Comparison of ENCODE assay signal across 8 cellular contexts in the genomic region with DNA sequence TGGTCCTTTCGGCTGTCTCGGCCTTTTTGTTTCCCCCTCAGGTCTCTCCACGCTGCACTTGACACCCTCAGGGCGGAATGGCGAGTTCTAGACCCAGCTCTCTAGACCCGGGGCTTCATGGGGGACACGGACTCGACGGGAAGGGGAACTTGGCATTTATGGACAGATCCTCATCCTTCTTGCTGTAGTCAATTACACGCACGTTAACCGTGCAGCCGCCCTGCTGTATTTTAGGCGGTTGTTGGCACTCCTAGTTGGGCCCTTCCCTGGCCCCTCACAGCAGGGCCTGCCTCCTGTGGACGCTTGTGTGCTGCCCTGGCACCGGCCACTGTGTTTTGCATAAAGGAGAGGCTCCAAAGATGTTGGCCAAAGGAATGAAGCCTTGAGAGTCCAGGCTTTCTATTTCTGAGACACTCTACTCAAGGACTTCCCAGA. TPM values are rescaled to one million over a fixed set of nuclear protein-coding genes. Genes with fewer than 3 reads are reported as not detected.
DNase-seq lines count a peak whose midpoint lies in the region; ATAC-seq and TF ChIP-seq lines count a peak whose summit lies in the region.

No MANE protein-coding gene starts in this region.

- peaks cover 6% of the 10 kb centered on the region for H3K36me3 ChIP-seq in BE2C
- peaks cover under 1% of the 10 kb centered on the region for H3K36me3 ChIP-seq in ectodermal cell (ENCODE audit: control insufficient read depth, insufficient read depth, low read length)
- H3K36me3 ChIP-seq in tibial artery: no peaks in the 10 kb centered on the region

- ATAC-seq in GM19455 (IDR thresholded peaks at IDR 0.05; ENCODE audit: unreplicated experiment) (peak; percentile 1), memory B cell (ENCODE audit: low read depth) (no peak)

- H3K9me3 ChIP-seq in BE2C (no peaks in the 10 kb centered on the region; the same call in 1 of the 2 replicates), ectodermal cell (ENCODE audit: control insufficient read depth, low read length) (no peaks in the 10 kb centered on the region), tibial artery (no peaks in the 10 kb centered on the region)

- H3K36me3 Mint-ChIP-seq in memory B cell: no peaks in the 10 kb centered on the region

- no peaks in the 10 kb centered on the region for H3K9me3 Mint-ChIP-seq in memory B cell

- H3K27me3 ChIP-seq in BE2C (no peaks in the 10 kb centered on the region), ectodermal cell (ENCODE audit: control insufficient read depth, insufficient read depth, low read length, poor library complexity, severe bottlenecking) (peaks cover 13% of the 10 kb centered on the region), tibial artery (no peaks in the 10 kb centered on the region)

- H3K27ac ChIP-seq in ectodermal cell (ENCODE audit: insufficient read depth, low read depth, low read length, poor library complexity, severe bottlenecking) (no peak overlapping the region), tibial artery (peak overlapping the region; percentile 96)

- H3K27ac Mint-ChIP-seq in memory B cell: peak overlapping the region; percentile 55

- TF ChIP-seq CTCF in BE2C (IDR thresholded peaks at IDR 0.05; ENCODE audit: low read depth, low read length): no peak
- no peak for TF ChIP-seq CTCF in tibial artery (IDR thresholded peaks at IDR 0.05)

- DNase-seq in BE2C (no peak), SK-N-DZ (ENCODE audit: low spot score) (peak; percentile 2), memory B cell (ENCODE audit: low spot score in 2 of 2) (no peak), tibial artery (peak; percentile 55 to 73), 8988T (no peak)
- DNase-seq in activated CD4-positive, CD25-positive, alpha-beta regulatory T cell treated with anti-CD3 and anti-CD28 coated beads, Interleukin-2, amount 50 U/mL, for 72 hours: no peak

- H3K4me1 Mint-ChIP-seq in memory B cell: peaks cover 6% of the 10 kb centered on the region

- H3K4me3 ChIP-seq in BE2C (ENCODE audit: low read depth, low read length): peak overlapping the region; percentile 23; the same call in 1 of the 2 replicates
- H3K4me3 ChIP-seq in ectodermal cell (ENCODE audit: insufficient read depth, low read depth, low read length): peak overlapping the region; percentile 89
- H3K4me3 ChIP-seq in tibial artery: peak overlapping the region; percentile 74 to 96

- H3K4me3 Mint-ChIP-seq in memory B cell: peak overlapping the region; percentile 85

- H3K27me3 Mint-ChIP-seq in memory B cell: no peaks in the 10 kb centered on the region

- intact Hi-C loops in tibial artery (cut with DNase I; ENCODE audit: low total_unique reads): loop anchor here (2.0 kb wide), 1 partner anchor 206 kb away; a partner anchor contains a TSS

- no peaks in the 10 kb centered on the region for H3K4me1 ChIP-seq in BE2C
- H3K4me1 ChIP-seq in ectodermal cell (ENCODE audit: control insufficient read depth, insufficient read depth, low read length): peaks cover 5% of the 10 kb centered on the region
- peaks cover 0 to 17% (median 11%) of the 10 kb centered on the region in 4 donors for H3K4me1 ChIP-seq in tibial artery

- WGBS in ectodermal cell, 2 experiments: 43 to 51% methylated on average over 16 of the region's 16 CpGs

RNA-seq across cellular contexts. Expression of a gene that starts 0.6 kb away (rescaled TPM):
- polyA plus RNA-seq in BE2C (2012; ENCODE audit: insufficient read depth, insufficient read length, low read depth): 13.6 TPM
- 38.0 and 57.2 TPM in 2 replicates for polyA plus RNA-seq in SK-N-DZ (2014; cell fraction: cytosol; rRNA removed)
- 29.3 and 40.6 TPM in 2 replicates for polyA plus RNA-seq in SK-N-DZ (2014; cell fraction: nucleus; rRNA removed)
- 27.8 TPM for polyA plus RNA-seq in ectodermal cell (2013, experiment 1 of 4)
- 25.9 TPM for polyA plus RNA-seq in ectodermal cell (2013, experiment 2 of 4)
- 28.2 TPM for polyA plus RNA-seq in ectodermal cell (2013, experiment 3 of 4)
- 31.2 TPM for polyA plus RNA-seq in ectodermal cell (2013, experiment 4 of 4)

Comparison
In these comparisons a context has a peak if more than half of its experiments do, and no peak if none do; other contexts are left out.
1. DNase-seq: peak in SK-N-DZ (single experiment) and tibial artery (2 of 2); none in BE2C (single experiment), memory B cell (0 of 2), 8988T (single experiment) and activated CD4-positive, CD25-positive, alpha-beta regulatory T cell treated with anti-CD3 and anti-CD28 coated beads, Interleukin-2, amount 50 U/mL, for 72 hours (single experiment).
2. H3K4me3 ChIP-seq: peak in every context shown above with its lines; median percentile 89 in ectodermal cell; 85 in tibial artery; 23 in BE2C.